Comparison of ENCODE assay signal across 26 cellular contexts in genomic region chr11:116384407-116384806, GRCh38.
"Had no signal": no experiment of that assay in that cellular context is flagged by ENCODE, and none has a peak within 500 bp of the region (broad histone marks: within the 10 kb centered on the region; RNA-seq: fewer than 3 reads in every experiment).

No MANE protein-coding gene starts in this region.

- H3K4me3 ChIP-seq: esophagus muscularis mucosa, heart right ventricle, left ventricle myocardium inferior, lung, ovary, uterus had no signal

- H3K36me3 ChIP-seq: esophagus muscularis mucosa, heart right ventricle, left ventricle myocardium inferior, ovary, uterus had no signal

- H3K27ac ChIP-seq: esophagus muscularis mucosa, foreskin keratinocyte, heart right ventricle, left ventricle myocardium inferior, ovary, uterus had no signal

- H3K36me3 Mint-ChIP-seq: stimulated activated memory B cell treated with anti-CD40 and anti-IgM and Interleukin-4, amounts not matched to agents 10 μg/mL and 1 μg/mL and 100 μg/mL, for 72 hours; type B pancreatic cell had no signal

- H3K27me3 ChIP-seq: foreskin keratinocyte, ovary, uterus had no signal

- H3K27ac Mint-ChIP-seq: activated CD4-positive, alpha-beta memory T cell treated with anti-CD3 and anti-CD28 coated beads, Interleukin-2, amount 10 ng/mL, durations not matched to agents 7 days and 5 days; activated CD4-positive, alpha-beta T cell treated with anti-CD3 and anti-CD28 coated beads, Interleukin-2, amount 10 ng/mL, durations not matched to agents 7 days and 5 days; activated T-helper 17 cell treated with anti-CD3 and anti-CD28 coated beads, Interleukin-2, amount 50 U/mL, for 72 hours; progenitor cell of endocrine pancreas; stimulated activated memory B cell treated with anti-CD40 and anti-IgM and Interleukin-4, amounts not matched to agents 10 μg/mL and 1 μg/mL and 100 μg/mL, for 72 hours; stimulated activated naive CD8-positive, alpha-beta T cell treated with anti-CD3 and anti-CD28 coated beads, Interleukin-15, amount 100 ng/mL, for 72 hours; type B pancreatic cell had no signal

- H3K4me3 Mint-ChIP-seq: activated CD4-positive, alpha-beta memory T cell treated with anti-CD3 and anti-CD28 coated beads, Interleukin-2, amount 10 ng/mL, durations not matched to agents 7 days and 5 days; activated CD4-positive, alpha-beta T cell treated with anti-CD3 and anti-CD28 coated beads, Interleukin-2, amount 10 ng/mL, durations not matched to agents 7 days and 5 days; activated T-cell treated with anti-CD3 and anti-CD28 coated beads, Interleukin-2, amount 50 U/mL, for 4 hours; activated T-helper 17 cell treated with anti-CD3 and anti-CD28 coated beads, Interleukin-2, amount 50 U/mL, for 72 hours; stimulated activated memory B cell treated with anti-CD40 and anti-IgM and Interleukin-4, amounts not matched to agents 10 μg/mL and 1 μg/mL and 100 μg/mL, for 72 hours; stimulated activated naive CD8-positive, alpha-beta T cell treated with anti-CD3 and anti-CD28 coated beads, Interleukin-15, amount 100 ng/mL, for 72 hours; type B pancreatic cell had no signal

- H3K9me3 ChIP-seq: esophagus muscularis mucosa, heart right ventricle, left ventricle myocardium inferior, ovary, uterus had no signal

- H3K4me1 ChIP-seq: foreskin keratinocyte, heart right ventricle, left ventricle myocardium inferior, uterus had no signal

- DNase-seq: activated CD4-positive, alpha-beta memory T cell treated with anti-CD3 and anti-CD28 coated beads, Interleukin-2, amount 10 ng/mL, durations not matched to agents 7 days and 5 days; activated CD4-positive, alpha-beta T cell treated with anti-CD3 and anti-CD28 coated beads for 1 hour; activated CD4-positive, alpha-beta T cell treated with anti-CD3 and anti-CD28 coated beads, Interleukin-2, amount 10 ng/mL, durations not matched to agents 7 days and 5 days; activated gamma-delta T cell treated with Interleukin-2 at 50 U/mL for 16 hours; activated naive CD4-positive, alpha-beta T cell treated with anti-CD3 and anti-CD28 coated beads, Interleukin-2, amount 50 U/mL, for 16 hours; activated T-cell treated with anti-CD3 and anti-CD28 coated beads, Interleukin-2, amount 50 U/mL, for 4 hours; amniotic stem cell; central memory CD4-positive, alpha-beta T cell; foreskin keratinocyte; heart right ventricle; left ventricle myocardium inferior; mesendoderm; ovary; small intestine; stimulated activated CD4-positive, alpha-beta T cell treated with anti-CD3 and anti-CD28 coated beads, Interleukin-4, amount 100 ng/mL, for 4 hours; stimulated activated CD8-positive, alpha-beta memory T cell treated with anti-CD3 and anti-CD28 coated beads, Interleukin-4, amount 100 ng/mL, for 48 hours; stimulated activated naive CD8-positive, alpha-beta T cell treated with anti-CD3 and anti-CD28 coated beads, Interleukin-15, amount 100 ng/mL, for 72 hours; T1000; uterus had no signal

- H3K9me3 Mint-ChIP-seq: activated CD4-positive, alpha-beta memory T cell treated with anti-CD3 and anti-CD28 coated beads, Interleukin-2, amount 10 ng/mL, durations not matched to agents 7 days and 5 days; activated CD4-positive, alpha-beta T cell treated with anti-CD3 and anti-CD28 coated beads, Interleukin-2, amount 10 ng/mL, durations not matched to agents 7 days and 5 days; activated T-cell treated with anti-CD3 and anti-CD28 coated beads, Interleukin-2, amount 50 U/mL, for 4 hours; stimulated activated naive CD8-positive, alpha-beta T cell treated with anti-CD3 and anti-CD28 coated beads, Interleukin-15, amount 100 ng/mL, for 72 hours; type B pancreatic cell had no signal

- H3K27me3 Mint-ChIP-seq: activated CD4-positive, alpha-beta memory T cell treated with anti-CD3 and anti-CD28 coated beads, Interleukin-2, amount 10 ng/mL, durations not matched to agents 7 days and 5 days; activated CD4-positive, alpha-beta T cell treated with anti-CD3 and anti-CD28 coated beads, Interleukin-2, amount 10 ng/mL, durations not matched to agents 7 days and 5 days; stimulated activated naive CD8-positive, alpha-beta T cell treated with anti-CD3 and anti-CD28 coated beads, Interleukin-15, amount 100 ng/mL, for 72 hours had no signal

- ATAC-seq: activated T-cell treated with anti-CD3 and anti-CD28 coated beads, Interleukin-2, amount 50 U/mL, for 4 hours; activated T-helper 17 cell treated with anti-CD3 and anti-CD28 coated beads, Interleukin-2, amount 50 U/mL, for 72 hours; foreskin keratinocyte; heart right ventricle; sciatic nerve; stimulated activated memory B cell treated with anti-CD40 and anti-IgM and Interleukin-4, amounts not matched to agents 10 μg/mL and 1 μg/mL and 100 μg/mL, for 72 hours; stimulated activated naive CD8-positive, alpha-beta T cell treated with anti-CD3 and anti-CD28 coated beads, Interleukin-15, amount 100 ng/mL, for 72 hours had no signal

- H3K4me1 Mint-ChIP-seq: activated CD4-positive, alpha-beta memory T cell treated with anti-CD3 and anti-CD28 coated beads, Interleukin-2, amount 10 ng/mL, durations not matched to agents 7 days and 5 days; activated CD4-positive, alpha-beta T cell treated with anti-CD3 and anti-CD28 coated beads, Interleukin-2, amount 10 ng/mL, durations not matched to agents 7 days and 5 days; activated T-helper 17 cell treated with anti-CD3 and anti-CD28 coated beads, Interleukin-2, amount 50 U/mL, for 72 hours; stimulated activated naive CD8-positive, alpha-beta T cell treated with anti-CD3 and anti-CD28 coated beads, Interleukin-15, amount 100 ng/mL, for 72 hours had no signal
